In the genomic region with DNA sequence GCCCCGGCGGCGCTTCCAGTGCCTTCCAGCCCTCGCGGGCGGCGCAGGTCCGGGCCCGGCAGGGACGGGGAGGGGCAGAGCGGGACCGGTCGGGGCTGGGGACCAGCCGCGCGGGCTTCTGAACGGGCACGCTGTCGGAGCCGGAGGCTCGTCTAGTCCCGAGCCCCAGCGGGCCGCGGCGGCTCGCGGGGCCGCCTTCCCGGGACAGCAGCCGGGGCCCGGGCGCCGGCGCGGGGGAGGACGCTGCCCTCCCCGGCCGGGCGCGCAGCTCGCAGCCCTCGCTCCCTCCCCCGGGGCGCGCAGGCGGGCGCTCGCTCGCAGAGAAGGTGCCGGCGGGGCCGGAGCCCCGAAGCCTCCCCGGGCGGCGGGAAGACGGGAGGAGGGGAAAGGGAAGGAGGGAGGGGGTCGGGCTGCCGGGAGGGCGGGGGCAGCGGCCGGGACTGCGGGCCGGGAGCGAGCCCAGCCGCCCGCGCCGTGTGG, we compare ENCODE assay signal across 8 cellular contexts. TPM values are rescaled to one million over a fixed set of nuclear protein-coding genes. Genes with fewer than 3 reads are reported as not detected.
A peak's percentile ranks its signal among the peaks of the same experiment; 100 is the strongest.
DNase-seq lines count a peak whose midpoint lies in the region; ATAC-seq and TF ChIP-seq lines count a peak whose summit lies in the region.

No MANE protein-coding gene starts in this region.

- H3K36me3 ChIP-seq in BJ (ENCODE audit: control insufficient read depth, insufficient read depth, low read length) (no peaks in the 10 kb centered on the region; the same call in 1 of the 2 replicates), neural cell (ENCODE audit: insufficient read depth, low read length) (no peaks in the 10 kb centered on the region)

- H3K9ac ChIP-seq in neural cell (ENCODE audit: low read length), result peak overlapping the region; percentile 72

- H3K9me3 ChIP-seq in neural cell (ENCODE audit: low read length), result no peaks in the 10 kb centered on the region

- H3K4me2 ChIP-seq in neural cell (ENCODE audit: low read length), result no peak overlapping the region

- TF ChIP-seq RAD21 in neural cell (conservative IDR thresholded peaks at IDR 0.05), result peak; percentile 29

- ATAC-seq in GM18873 (IDR thresholded peaks at IDR 0.05; ENCODE audit: low FRiP score, unreplicated experiment) (no peak), GM21390 (IDR thresholded peaks at IDR 0.05; ENCODE audit: unreplicated experiment) (no peak)

- H3K27me3 ChIP-seq in BJ (ENCODE audit: control insufficient read depth, insufficient read depth, low read length) (no peaks in the 10 kb centered on the region), neural cell (ENCODE audit: insufficient read depth, low read depth, low read length) (peaks cover 5% of the 10 kb centered on the region)

- TF ChIP-seq EP300 in neural cell (conservative IDR thresholded peaks at IDR 0.05; ENCODE audit: poor library complexity, severe bottlenecking), result no peak

- H3K79me2 ChIP-seq in neural cell (replicated peaks; ENCODE audit: insufficient read depth, low read length), result no peaks in the 10 kb centered on the region

- H3K4me3 ChIP-seq in BJ (ENCODE audit: low read depth, low read length), result peak overlapping the region; percentile 81
- H3K4me3 ChIP-seq in fibroblast of the aortic adventitia (ENCODE audit: low read depth, low read length), result peak overlapping the region; percentile 73
- peak overlapping the region; percentile 67 for H3K4me3 ChIP-seq in neural cell (ENCODE audit: low read length)

- no peak overlapping the region for H2AFZ ChIP-seq in neural cell (ENCODE audit: low read depth, low read length)

- no peaks in the 10 kb centered on the region for H4K20me1 ChIP-seq in neural cell (ENCODE audit: insufficient read depth)

- POLR2A ChIA-PET in BJ (lab: Charles Lee), result no interaction called here
- POLR2A ChIA-PET in HEK293T (lab: Yijun Ruan, JAX), result no interaction called here

- CTCF ChIA-PET in BJ (lab: Yijun Ruan, JAX), result no interaction called here
- CTCF ChIA-PET in HEK293T (lab: Yijun Ruan, JAX), result no interaction called here

- no peak for DNase-seq in BJ (ENCODE audit: low read depth)
- peak; percentile 61 for DNase-seq in HEK293T (ENCODE audit: extremely low spot score)
- DNase-seq in fibroblast of the aortic adventitia (ENCODE audit: low read depth), result peak; percentile 35
- no peak for DNase-seq in stimulated activated naive CD4-positive, alpha-beta T cell treated with Interleukin-2 at 50 U/mL for 16 hours (lab: John Stamatoyannopoulos, UW)

- H3K9me2 ChIP-seq in neural cell (ENCODE audit: insufficient read depth, low read length), result no peaks in the 10 kb centered on the region

- H3K27ac ChIP-seq in VCaP (peak overlapping the region; percentile 86), neural cell (ENCODE audit: low read length) (no peak overlapping the region)

- no peaks in the 10 kb centered on the region for H3F3A ChIP-seq in neural cell (ENCODE audit: insufficient read depth, low read length, poor library complexity, severe bottlenecking)

- TF ChIP-seq CTCF in BJ (IDR thresholded peaks at IDR 0.05; ENCODE audit: insufficient read depth, low read depth, low read length) (no peak), VCaP (conservative IDR thresholded peaks at IDR 0.05) (no peak; the same call in 1 of the 2 replicates), fibroblast of the aortic adventitia (IDR thresholded peaks at IDR 0.05; ENCODE audit: insufficient read depth, low read length) (no peak), neural cell (IDR thresholded peaks at IDR 0.05; ENCODE audit: poor library complexity, severe bottlenecking) (peak; percentile 13)

TF ChIP-seq in HEK293T, 16 proteins besides CTCF, POLR2A, EP300 and RAD21:
- no peak for TF ChIP-seq FOXM1 (IDR thresholded peaks at IDR 0.05; ENCODE audit: borderline replicate concordance)
- no peak for TF ChIP-seq LEF1 (IDR thresholded peaks at IDR 0.05; ENCODE audit: borderline replicate concordance)
- TF ChIP-seq CTBP1 (IDR thresholded peaks at IDR 0.05; ENCODE audit: borderline replicate concordance), result no peak
- no peak for TF ChIP-seq L3MBTL2 (conservative IDR thresholded peaks at IDR 0.05)
- TF ChIP-seq ELF4 (IDR thresholded peaks at IDR 0.05), result no peak
- no peak for TF ChIP-seq HDGF (IDR thresholded peaks at IDR 0.05; ENCODE audit: borderline replicate concordance)
- no peak for TF ChIP-seq SP1 (IDR thresholded peaks at IDR 0.05)
- TF ChIP-seq SUZ12 (IDR thresholded peaks at IDR 0.05), result no peak
- TF ChIP-seq ZNF384 (IDR thresholded peaks at IDR 0.05), result no peak
- no peak for TF ChIP-seq FOXK2 (IDR thresholded peaks at IDR 0.05)
- no peak for TF ChIP-seq NFRKB (IDR thresholded peaks at IDR 0.05)
- no peak for TF ChIP-seq TARDBP (IDR thresholded peaks at IDR 0.05)
- TF ChIP-seq FOXA1 (IDR thresholded peaks at IDR 0.05), result no peak
- TF ChIP-seq BHLHE40 (IDR thresholded peaks at IDR 0.05; ENCODE audit: borderline replicate concordance), result no peak
- no peak for TF ChIP-seq ARNT (IDR thresholded peaks at IDR 0.05)
- TF ChIP-seq, protein P1, sequence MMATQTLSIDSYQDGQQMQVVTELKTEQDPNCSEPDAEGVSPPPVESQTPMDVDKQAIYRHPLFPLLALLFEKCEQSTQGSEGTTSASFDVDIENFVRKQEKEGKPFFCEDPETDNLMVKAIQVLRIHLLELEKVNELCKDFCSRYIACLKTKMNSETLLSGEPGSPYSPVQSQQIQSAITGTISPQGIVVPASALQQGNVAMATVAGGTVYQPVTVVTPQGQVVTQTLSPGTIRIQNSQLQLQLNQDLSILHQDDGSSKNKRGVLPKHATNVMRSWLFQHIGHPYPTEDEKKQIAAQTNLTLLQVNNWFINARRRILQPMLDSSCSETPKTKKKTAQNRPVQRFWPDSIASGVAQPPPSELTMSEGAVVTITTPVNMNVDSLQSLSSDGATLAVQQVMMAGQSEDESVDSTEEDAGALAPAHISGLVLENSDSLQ (IDR thresholded peaks at IDR 0.05), result no peak

TF ChIP-seq in neural cell, 6 proteins besides CTCF, POLR2A, EP300 and RAD21:
- TF ChIP-seq, protein P2, sequence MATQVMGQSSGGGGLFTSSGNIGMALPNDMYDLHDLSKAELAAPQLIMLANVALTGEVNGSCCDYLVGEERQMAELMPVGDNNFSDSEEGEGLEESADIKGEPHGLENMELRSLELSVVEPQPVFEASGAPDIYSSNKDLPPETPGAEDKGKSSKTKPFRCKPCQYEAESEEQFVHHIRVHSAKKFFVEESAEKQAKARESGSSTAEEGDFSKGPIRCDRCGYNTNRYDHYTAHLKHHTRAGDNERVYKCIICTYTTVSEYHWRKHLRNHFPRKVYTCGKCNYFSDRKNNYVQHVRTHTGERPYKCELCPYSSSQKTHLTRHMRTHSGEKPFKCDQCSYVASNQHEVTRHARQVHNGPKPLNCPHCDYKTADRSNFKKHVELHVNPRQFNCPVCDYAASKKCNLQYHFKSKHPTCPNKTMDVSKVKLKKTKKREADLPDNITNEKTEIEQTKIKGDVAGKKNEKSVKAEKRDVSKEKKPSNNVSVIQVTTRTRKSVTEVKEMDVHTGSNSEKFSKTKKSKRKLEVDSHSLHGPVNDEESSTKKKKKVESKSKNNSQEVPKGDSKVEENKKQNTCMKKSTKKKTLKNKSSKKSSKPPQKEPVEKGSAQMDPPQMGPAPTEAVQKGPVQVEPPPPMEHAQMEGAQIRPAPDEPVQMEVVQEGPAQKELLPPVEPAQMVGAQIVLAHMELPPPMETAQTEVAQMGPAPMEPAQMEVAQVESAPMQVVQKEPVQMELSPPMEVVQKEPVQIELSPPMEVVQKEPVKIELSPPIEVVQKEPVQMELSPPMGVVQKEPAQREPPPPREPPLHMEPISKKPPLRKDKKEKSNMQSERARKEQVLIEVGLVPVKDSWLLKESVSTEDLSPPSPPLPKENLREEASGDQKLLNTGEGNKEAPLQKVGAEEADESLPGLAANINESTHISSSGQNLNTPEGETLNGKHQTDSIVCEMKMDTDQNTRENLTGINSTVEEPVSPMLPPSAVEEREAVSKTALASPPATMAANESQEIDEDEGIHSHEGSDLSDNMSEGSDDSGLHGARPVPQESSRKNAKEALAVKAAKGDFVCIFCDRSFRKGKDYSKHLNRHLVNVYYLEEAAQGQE (IDR thresholded peaks at IDR 0.05; ENCODE audit: borderline replicate concordance), result no peak
- TF ChIP-seq TAF1 (IDR thresholded peaks at IDR 0.05; ENCODE audit: low read depth) (peak; percentile 33), EZH2 (IDR thresholded peaks at IDR 0.05; ENCODE audit: borderline replicate concordance, insufficient read depth, low read length, poor library complexity, severe bottlenecking) (no peak), MXI1 (conservative IDR thresholded peaks at IDR 0.05; ENCODE audit: poor library complexity, severe bottlenecking) (peak; percentile 16), POLR2AphosphoS5 (IDR thresholded peaks at IDR 0.05) (no peak)

RNA-seq across cellular contexts. Expression of a gene that starts 0.7 kb away (rescaled TPM):
- polyA plus RNA-seq in BJ (2011; rRNA removed) (23.2 and 34.1 TPM in 2 replicates), neural cell (6.7 and 8.0 TPM in 2 replicates)
- 20.0 and 27.7 TPM in 2 replicates for polyA minus RNA-seq in BJ (2011; rRNA and poly(A)+ RNA removed)
- 12.2 and 18.3 TPM in 2 replicates for total RNA-seq in fibroblast of the aortic adventitia (ENCODE audit: low replicate concordance)
- polyA minus RNA-seq in neural cell, result 6.8 and 8.2 TPM in 2 replicates

Comparison
In these comparisons a context has a peak if more than half of its experiments do, and no peak if none do; other contexts are left out.
1. DNase-seq: peak in HEK293T (single experiment) and fibroblast of the aortic adventitia (single experiment); none in BJ (single experiment) and stimulated activated naive CD4-positive, alpha-beta T cell treated with Interleukin-2 at 50 U/mL for 16 hours (single experiment).
2. Peak in every context shown above with its lines, with median percentiles within 50 percentile points of each other: H3K4me3 ChIP-seq.